1 cellular context compared by ENCODE assay signal in the genomic region with DNA sequence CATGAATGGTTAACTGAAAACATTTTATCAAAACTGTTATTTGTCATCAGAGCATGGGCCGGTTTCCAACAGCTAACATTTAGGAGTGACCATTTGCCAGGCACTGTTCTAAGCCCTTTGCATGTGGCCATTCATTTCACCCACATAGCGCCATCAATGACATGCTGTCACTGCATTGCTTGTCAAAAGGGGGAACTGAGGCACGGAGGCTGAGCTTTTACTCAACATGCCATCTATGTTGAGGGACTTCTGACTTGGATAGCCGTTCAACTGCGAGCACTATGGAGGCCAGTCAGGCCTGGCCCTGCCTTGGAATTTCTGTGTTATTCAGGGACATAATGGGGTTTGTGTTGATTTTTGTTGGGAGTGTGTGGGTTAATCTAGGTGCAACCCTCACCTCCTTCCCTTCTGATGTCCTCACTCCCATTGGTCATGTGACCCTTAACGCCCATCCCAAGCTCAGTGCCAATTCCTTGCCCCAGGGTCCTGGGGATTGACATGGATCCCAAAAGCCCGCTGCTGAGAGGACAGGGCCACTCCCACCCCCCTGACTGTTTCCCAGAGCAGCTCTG.
A peak's percentile ranks its signal among the peaks of the same experiment; 100 is the strongest.
TF ChIP-seq lines count a peak whose summit lies in the region.

No MANE protein-coding gene starts in this region.

TF ChIP-seq in K562, 482 proteins besides CTCF, POLR2A, EP300 and RAD21:
- TF ChIP-seq TFE3 (CRISPR knock-in tag; IDR thresholded peaks at IDR 0.05) (peak; percentile 6; the same call in 1 of the 2 replicates), ZBTB26 (CRISPR knock-in tag; IDR thresholded peaks at IDR 0.05) (no peak)
TF ChIP-seq in K562: peak in this region for 1.
